In the genomic region with DNA sequence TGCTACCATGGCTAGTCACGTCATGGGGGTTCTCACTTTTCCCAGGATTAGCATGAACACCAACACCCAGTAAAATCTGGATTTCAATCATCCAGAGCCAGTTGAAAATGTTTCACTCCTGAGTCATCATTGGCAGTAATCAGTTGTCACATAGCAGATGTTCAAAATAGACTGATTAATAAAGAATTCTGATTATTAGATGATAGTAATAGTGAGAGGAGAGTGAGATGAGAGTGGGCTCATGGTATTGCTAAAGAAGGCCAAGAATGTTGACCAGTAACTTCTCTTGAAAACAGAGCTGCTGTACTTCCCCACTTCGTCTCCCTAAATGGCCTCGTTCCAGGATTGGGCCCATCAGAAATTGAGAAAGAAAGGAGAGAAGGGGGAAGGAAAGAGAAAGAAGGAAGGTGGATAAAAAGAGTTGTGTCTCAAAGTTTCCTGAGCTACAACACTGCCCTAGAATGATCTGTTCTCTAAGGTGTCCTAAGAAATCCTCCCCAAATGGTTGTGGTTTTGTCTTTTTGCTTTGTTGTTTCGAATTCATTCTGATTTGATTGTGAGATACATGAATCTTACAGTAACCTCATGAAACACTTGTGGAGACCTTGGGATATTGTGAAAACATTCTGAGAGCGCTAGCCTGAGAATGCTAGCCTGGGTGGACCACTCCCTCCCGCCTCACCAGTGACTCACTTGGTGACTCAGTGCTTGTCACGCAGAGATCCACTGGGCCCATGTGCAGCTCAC, we compare ENCODE assay signal across 9 cellular contexts.
A peak's percentile ranks its signal among the peaks of the same experiment; 100 is the strongest.
DNase-seq lines count a peak whose midpoint lies in the region; ATAC-seq, FAIRE-seq and TF ChIP-seq lines count a peak whose summit lies in the region.
"Had no signal": no experiment of that assay in that cellular context is flagged by ENCODE, and none has a peak within 500 bp of the region (broad histone marks: within the 10 kb centered on the region; RNA-seq: fewer than 3 reads in every experiment).

No MANE protein-coding gene starts in this region.

- peak overlapping the region; percentile 78 for H3K27ac Mint-ChIP-seq in T-helper 17 cell
- H3K27ac Mint-ChIP-seq: IgD-negative memory B cell had no signal

- DNase-seq in H54 (ENCODE audit: insufficient read length, low spot score), result peak; percentile 86
- DNase-seq in T-helper 17 cell, result peak in 1 of 3 donors; percentile 13
- peak; percentile 99 for DNase-seq in brain microvascular endothelial cell
- peak; percentile 53 for DNase-seq in mucosa of gallbladder (ENCODE audit: low spot score)
- DNase-seq in stomach, result peak; percentile 66
- DNase-seq in COR-L47 (lab: John Stamatoyannopoulos, UW), result no peak
- no peak for DNase-seq in occipital lobe (lab: John Stamatoyannopoulos, UW)

- no peaks in the 10 kb centered on the region for H3K9me3 ChIP-seq in T-helper 17 cell (ENCODE audit: control insufficient read depth, low read length, poor library complexity, severe bottlenecking)
- no peaks in the 10 kb centered on the region for H3K9me3 ChIP-seq in stomach

- TF ChIP-seq EP300 in stomach (IDR thresholded peaks at IDR 0.05), result no peak

- peak; percentile 93 for FAIRE-seq in H54 (lab: Jason Lieb, UNC)

- ATAC-seq in T-helper 17 cell, result peak; percentile 92
- ATAC-seq in GM18909 (IDR thresholded peaks at IDR 0.05; ENCODE audit: poor library complexity, unreplicated experiment), result no peak

- no peak overlapping the region for H3K4me3 Mint-ChIP-seq in T-helper 17 cell

- H3K27me3 Mint-ChIP-seq in T-helper 17 cell, result peaks cover 6% of the 10 kb centered on the region

- H3K4me1 ChIP-seq in stomach, result peaks cover 0 to 6% (median 0%) of the 10 kb centered on the region in 4 donors

- intact Hi-C loops in stomach (cut with DNase I; ENCODE audit: low total_unique reads), result no loop called here

- no peak for TF ChIP-seq CTCF in brain microvascular endothelial cell (IDR thresholded peaks at IDR 0.05; ENCODE audit: low read depth, low read length, missing control alignments)
- TF ChIP-seq CTCF in stomach (IDR thresholded peaks at IDR 0.05), result no peak

- H3K36me3 Mint-ChIP-seq in T-helper 17 cell (ENCODE audit: low read depth), result peaks cover 5% of the 10 kb centered on the region

- H3K4me3 ChIP-seq in brain microvascular endothelial cell (ENCODE audit: low read depth, low read length) (no peak overlapping the region), stomach (no peak overlapping the region)

- no peak for TF ChIP-seq POLR2A in H54 (IDR thresholded peaks at IDR 0.05; ENCODE audit: low read depth, low read length)
- TF ChIP-seq POLR2A in stomach (IDR thresholded peaks at IDR 0.05), result no peak

- peaks cover 9% of the 10 kb centered on the region for H3K4me1 Mint-ChIP-seq in T-helper 17 cell

- no peaks in the 10 kb centered on the region for H3K27me3 ChIP-seq in brain microvascular endothelial cell (replicated peaks)
- no peaks in the 10 kb centered on the region for H3K27me3 ChIP-seq in stomach

- H3K36me3 ChIP-seq in brain microvascular endothelial cell (replicated peaks) (no peaks in the 10 kb centered on the region), stomach (no peaks in the 10 kb centered on the region)

- H3K27ac ChIP-seq in brain microvascular endothelial cell (peak overlapping the region; percentile 100), stomach (peak overlapping the region in 3 of 5 donors; percentile 12 to 52 (median 51))

- 55 to 69% (median 63%) methylated on average over 7 of the region's 7 CpGs for WGBS in stomach, 5 donors

- in situ Hi-C loops in brain microvascular endothelial cell (cut with HindIII; ENCODE audit: low pct_ligation_motif_present, low sequenced_read_pairs), result no loop called here

Comparison
In these comparisons a context has a peak if more than half of its experiments do, and no peak if none do; other contexts are left out.
1. DNase-seq: peak in H54 (single experiment), brain microvascular endothelial cell (single experiment), mucosa of gallbladder (single experiment) and stomach (single experiment); none in COR-L47 (single experiment) and occipital lobe (single experiment).